ENCODE assay signal across 1 cellular context in the genomic region with DNA sequence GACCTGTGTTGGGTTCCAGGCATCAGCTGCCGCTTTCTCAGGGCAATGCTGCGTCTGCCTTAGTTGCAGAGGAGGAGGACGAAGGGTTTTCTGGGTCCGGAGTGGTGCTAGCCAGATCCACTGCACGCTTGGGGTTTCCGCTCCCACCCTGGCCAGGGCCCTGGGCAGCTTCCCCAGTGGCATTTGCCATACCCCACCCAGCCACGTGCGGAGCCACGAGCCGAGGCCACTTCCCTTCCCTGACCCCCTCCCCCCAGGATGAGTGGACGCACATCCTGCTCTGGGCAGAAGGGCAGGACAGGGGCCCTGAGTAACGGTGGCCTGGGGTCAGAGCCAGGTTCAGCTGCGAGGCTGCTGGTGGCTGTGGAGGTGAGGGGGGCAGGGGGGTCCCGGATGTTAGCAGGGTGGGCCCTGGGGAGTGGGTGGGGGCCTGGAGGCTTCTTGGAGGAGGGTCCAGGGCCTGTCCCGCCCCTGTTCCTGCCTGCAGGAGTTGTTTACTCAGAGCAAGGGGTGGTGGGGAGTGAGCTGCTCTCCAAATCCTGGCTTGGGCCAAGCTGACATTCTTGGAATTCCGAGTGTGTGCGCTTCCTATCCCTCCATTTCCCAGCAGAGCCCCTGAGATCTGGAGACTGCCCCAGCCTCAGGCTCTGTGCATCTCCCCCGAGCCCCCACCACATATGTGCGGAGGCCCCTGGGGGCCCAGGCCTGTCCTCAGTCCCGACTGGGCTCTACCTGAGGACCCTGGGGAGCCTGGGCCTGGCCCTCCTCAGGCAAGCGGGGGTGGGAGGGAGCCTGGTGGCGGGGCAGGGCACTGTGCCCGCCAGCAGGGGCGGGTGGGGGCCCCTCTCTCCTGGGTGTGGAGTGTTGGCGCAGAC.
TF ChIP-seq lines count a peak whose summit lies in the region.

No MANE protein-coding gene starts in this region.

TF ChIP-seq in SK-N-SH, 30 proteins besides CTCF, POLR2A, EP300 and RAD21:
- TF ChIP-seq, protein P1, sequence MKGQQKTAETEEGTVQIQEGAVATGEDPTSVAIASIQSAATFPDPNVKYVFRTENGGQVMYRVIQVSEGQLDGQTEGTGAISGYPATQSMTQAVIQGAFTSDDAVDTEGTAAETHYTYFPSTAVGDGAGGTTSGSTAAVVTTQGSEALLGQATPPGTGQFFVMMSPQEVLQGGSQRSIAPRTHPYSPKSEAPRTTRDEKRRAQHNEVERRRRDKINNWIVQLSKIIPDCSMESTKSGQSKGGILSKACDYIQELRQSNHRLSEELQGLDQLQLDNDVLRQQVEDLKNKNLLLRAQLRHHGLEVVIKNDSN (IDR thresholded peaks at IDR 0.05; ENCODE audit: borderline replicate concordance, low read depth) = peak; percentile 57
- TF ChIP-seq NFIC (IDR thresholded peaks at IDR 0.05; ENCODE audit: borderline replicate concordance) (peak; percentile 33; the same call in 1 of the 2 replicates), MEF2A (IDR thresholded peaks at IDR 0.05; ENCODE audit: borderline replicate concordance, low read depth) (no peak), ELF1 (IDR thresholded peaks at IDR 0.05) (peak; percentile 48; the same call in 1 of the 2 replicates), GABPA (IDR thresholded peaks at IDR 0.05; ENCODE audit: low read depth) (peak; percentile 65), FOSL2 (IDR thresholded peaks at IDR 0.05; ENCODE audit: borderline replicate concordance, low read depth) (peak; percentile 33; the same call in 1 of the 2 replicates), TAF1 (IDR thresholded peaks at IDR 0.05; ENCODE audit: borderline replicate concordance, low read depth, low read length) (peak; percentile 40; the same call in 1 of the 2 replicates), SMC3 (IDR thresholded peaks at IDR 0.05; ENCODE audit: low read depth, low read length) (no peak), RXRA (IDR thresholded peaks at IDR 0.05; ENCODE audit: borderline replicate concordance, low read depth) (peak; percentile 84), CHD2 (IDR thresholded peaks at IDR 0.05; ENCODE audit: low read length, partially characterized antibody) (no peak), TEAD4 (IDR thresholded peaks at IDR 0.05; ENCODE audit: borderline replicate concordance, insufficient read depth) (peak; percentile 96), GATA2 (CRISPR knock-in tag; IDR thresholded peaks at IDR 0.05) (no peak), SIN3A (IDR thresholded peaks at IDR 0.05; ENCODE audit: borderline replicate concordance, low read depth, low read length) (peak; percentile 48; the same call in 1 of the 2 replicates), TCF12 (IDR thresholded peaks at IDR 0.05) (peak; percentile 62), POLR2AphosphoS5 (IDR thresholded peaks at IDR 0.05; ENCODE audit: low read depth, low read length) (no peak; the same call in none of the 2 replicates), JUND (IDR thresholded peaks at IDR 0.05) (peak; percentile 33; the same call in 1 of the 2 replicates)
- TF ChIP-seq, protein P2, sequence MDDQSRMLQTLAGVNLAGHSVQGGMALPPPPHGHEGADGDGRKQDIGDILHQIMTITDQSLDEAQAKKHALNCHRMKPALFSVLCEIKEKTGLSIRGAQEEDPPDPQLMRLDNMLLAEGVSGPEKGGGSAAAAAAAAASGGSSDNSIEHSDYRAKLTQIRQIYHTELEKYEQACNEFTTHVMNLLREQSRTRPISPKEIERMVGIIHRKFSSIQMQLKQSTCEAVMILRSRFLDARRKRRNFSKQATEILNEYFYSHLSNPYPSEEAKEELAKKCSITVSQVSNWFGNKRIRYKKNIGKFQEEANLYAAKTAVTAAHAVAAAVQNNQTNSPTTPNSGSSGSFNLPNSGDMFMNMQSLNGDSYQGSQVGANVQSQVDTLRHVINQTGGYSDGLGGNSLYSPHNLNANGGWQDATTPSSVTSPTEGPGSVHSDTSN (IDR thresholded peaks at IDR 0.05) = peak; percentile 34
- TF ChIP-seq, protein P3, sequence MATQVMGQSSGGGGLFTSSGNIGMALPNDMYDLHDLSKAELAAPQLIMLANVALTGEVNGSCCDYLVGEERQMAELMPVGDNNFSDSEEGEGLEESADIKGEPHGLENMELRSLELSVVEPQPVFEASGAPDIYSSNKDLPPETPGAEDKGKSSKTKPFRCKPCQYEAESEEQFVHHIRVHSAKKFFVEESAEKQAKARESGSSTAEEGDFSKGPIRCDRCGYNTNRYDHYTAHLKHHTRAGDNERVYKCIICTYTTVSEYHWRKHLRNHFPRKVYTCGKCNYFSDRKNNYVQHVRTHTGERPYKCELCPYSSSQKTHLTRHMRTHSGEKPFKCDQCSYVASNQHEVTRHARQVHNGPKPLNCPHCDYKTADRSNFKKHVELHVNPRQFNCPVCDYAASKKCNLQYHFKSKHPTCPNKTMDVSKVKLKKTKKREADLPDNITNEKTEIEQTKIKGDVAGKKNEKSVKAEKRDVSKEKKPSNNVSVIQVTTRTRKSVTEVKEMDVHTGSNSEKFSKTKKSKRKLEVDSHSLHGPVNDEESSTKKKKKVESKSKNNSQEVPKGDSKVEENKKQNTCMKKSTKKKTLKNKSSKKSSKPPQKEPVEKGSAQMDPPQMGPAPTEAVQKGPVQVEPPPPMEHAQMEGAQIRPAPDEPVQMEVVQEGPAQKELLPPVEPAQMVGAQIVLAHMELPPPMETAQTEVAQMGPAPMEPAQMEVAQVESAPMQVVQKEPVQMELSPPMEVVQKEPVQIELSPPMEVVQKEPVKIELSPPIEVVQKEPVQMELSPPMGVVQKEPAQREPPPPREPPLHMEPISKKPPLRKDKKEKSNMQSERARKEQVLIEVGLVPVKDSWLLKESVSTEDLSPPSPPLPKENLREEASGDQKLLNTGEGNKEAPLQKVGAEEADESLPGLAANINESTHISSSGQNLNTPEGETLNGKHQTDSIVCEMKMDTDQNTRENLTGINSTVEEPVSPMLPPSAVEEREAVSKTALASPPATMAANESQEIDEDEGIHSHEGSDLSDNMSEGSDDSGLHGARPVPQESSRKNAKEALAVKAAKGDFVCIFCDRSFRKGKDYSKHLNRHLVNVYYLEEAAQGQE (IDR thresholded peaks at IDR 0.05; ENCODE audit: low read depth, low read length) = peak; percentile 84
- TF ChIP-seq, protein P4, sequence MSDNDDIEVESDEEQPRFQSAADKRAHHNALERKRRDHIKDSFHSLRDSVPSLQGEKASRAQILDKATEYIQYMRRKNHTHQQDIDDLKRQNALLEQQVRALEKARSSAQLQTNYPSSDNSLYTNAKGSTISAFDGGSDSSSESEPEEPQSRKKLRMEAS (IDR thresholded peaks at IDR 0.05; ENCODE audit: low read depth) = peak; percentile 99
